In genomic region chr3:182484184-182484583, GRCh38 we compare ENCODE assay signal across 23 cellular contexts.
DNase-seq lines count a peak whose midpoint lies in the region; ATAC-seq and TF ChIP-seq lines count a peak whose summit lies in the region.
"Had no signal": no experiment of that assay in that cellular context is flagged by ENCODE, and none has a peak within 500 bp of the region (broad histone marks: within the 10 kb centered on the region; RNA-seq: fewer than 3 reads in every experiment).

No MANE protein-coding gene starts in this region.

- H3K36me3 Mint-ChIP-seq in type B pancreatic cell: peaks cover 3% of the 10 kb centered on the region
- H3K36me3 Mint-ChIP-seq: T-cell had no signal

- H2BK12ac ChIP-seq in neuronal stem cell (ENCODE audit: low read length): no peak overlapping the region

- peak overlapping the region; percentile 81 for H3K27ac Mint-ChIP-seq in type B pancreatic cell
- H3K27ac Mint-ChIP-seq: T-cell had no signal

- H3K14ac ChIP-seq in neuronal stem cell (ENCODE audit: low read length): no peak overlapping the region

- no peaks in the 10 kb centered on the region for H3K27me3 Mint-ChIP-seq in type B pancreatic cell

- peaks cover 4% of the 10 kb centered on the region for H3K9me3 Mint-ChIP-seq in type B pancreatic cell

- no peak overlapping the region for H3K4me3 Mint-ChIP-seq in type B pancreatic cell
- H3K4me3 Mint-ChIP-seq: T-cell had no signal

- H3K4me1 Mint-ChIP-seq in type B pancreatic cell (ENCODE audit: unreplicated experiment): peaks cover 58% of the 10 kb centered on the region
- H3K4me1 Mint-ChIP-seq: T-cell had no signal

- H3K9ac ChIP-seq in neuronal stem cell (ENCODE audit: low read depth, low read length, poor library complexity): no peak overlapping the region

- H2BK120ac ChIP-seq in neuronal stem cell (ENCODE audit: low read depth, low read length): no peak overlapping the region

- H4K91ac ChIP-seq in neuronal stem cell (ENCODE audit: low read depth, low read length, poor library complexity): no peak overlapping the region

- no peak overlapping the region for H3K18ac ChIP-seq in neuronal stem cell (ENCODE audit: low read length)

- peak; percentile 43 for DNase-seq in NCI-H146 (lab: John Stamatoyannopoulos, UW)
- no peak for DNase-seq in NCI-H146 treated with DMSO at 0.1 percent for 48 hours (lab: John Stamatoyannopoulos, UW; ENCODE audit: unreplicated experiment)
- DNase-seq in NCI-H2107 treated with DMSO at 0.1 percent for 48 hours (lab: John Stamatoyannopoulos, UW; ENCODE audit: unreplicated experiment): peak; percentile 92
- DNase-seq in NCI-H774 (lab: John Stamatoyannopoulos, UW): peak; percentile 43
- no peak for DNase-seq in type B pancreatic cell (ENCODE audit: extremely low spot score, unreplicated experiment)
- no peak for DNase-seq in HuH-7.5 (ENCODE audit: low spot score)
- DNase-seq in neuronal stem cell (ENCODE audit: low spot score): no peak
- DNase-seq: 8988T, ACHN, DMS153, NCI-H1048, NCI-H1417, NCI-H187, NCI-H524, NCI-H82, Right ventricle myocardium superior, RPMI8226, T-cell had no signal

- H3K4me2 ChIP-seq in neuronal stem cell (ENCODE audit: insufficient read depth, low read length, poor library complexity, severe bottlenecking): no peak overlapping the region

- no peak overlapping the region for H3K4ac ChIP-seq in neuronal stem cell (ENCODE audit: low read length)

- no peaks in the 10 kb centered on the region for H3K27me3 ChIP-seq in neuronal stem cell (ENCODE audit: control insufficient read depth in 3 of 3, insufficient read depth in 3 of 3, low read depth in 1 of 3, low read length in 3 of 3)
- H3K27me3 ChIP-seq: SJSA1 had no signal

- H3K4me3 ChIP-seq in neuronal stem cell (ENCODE audit: low read length in 2 of 2): no peak overlapping the region
- H3K4me3 ChIP-seq: K562, SJSA1 had no signal

- H3K36me3 ChIP-seq in neuronal stem cell (replicated peaks in 1 of 2; ENCODE audit: control insufficient read depth in 2 of 2, insufficient read depth in 2 of 2, low read length in 2 of 2): no peaks in the 10 kb centered on the region
- H3K36me3 ChIP-seq: SJSA1 had no signal

- no peak overlapping the region for H4K8ac ChIP-seq in neuronal stem cell (ENCODE audit: low read depth, low read length)

- H2BK15ac ChIP-seq in neuronal stem cell (ENCODE audit: low read length): no peak overlapping the region

- no CpG with 5 or more reads among the region's 2 CpGs for WGBS in neuronal stem cell (ENCODE audit: extremely low coverage in 2 of 2, insufficient read length in 2 of 2, insufficient replicate concordance in 1 of 2), 2 donors

- no peak for TF ChIP-seq CTCF in type B pancreatic cell (conservative IDR thresholded peaks at IDR 0.05)

- no peak overlapping the region for H2BK5ac ChIP-seq in neuronal stem cell (ENCODE audit: low read length)

- no peak overlapping the region for H2AK5ac ChIP-seq in neuronal stem cell (ENCODE audit: low read depth, low read length)

- H3K4me1 ChIP-seq in neuronal stem cell (ENCODE audit: control insufficient read depth in 2 of 2, insufficient read depth in 1 of 2, low read depth in 1 of 2, low read length in 2 of 2): peaks cover 0 to 6% of the 10 kb centered on the region in 2 donors

- no peaks in the 10 kb centered on the region for H3K79me1 ChIP-seq in neuronal stem cell (ENCODE audit: low read depth, low read length)

- no peak for ATAC-seq in GM18519 (IDR thresholded peaks at IDR 0.05; ENCODE audit: low FRiP score, unreplicated experiment)
- ATAC-seq: HCT116, HepG2, T-cell had no signal

- H2AFZ ChIP-seq in neuronal stem cell (ENCODE audit: low read length): no peak overlapping the region

- no peaks in the 10 kb centered on the region for H3K9me3 ChIP-seq in neuronal stem cell (replicated peaks in 1 of 2; ENCODE audit: control insufficient read depth in 2 of 2, insufficient read depth in 1 of 2, low read depth in 1 of 2, low read length in 2 of 2)
- H3K9me3 ChIP-seq: SJSA1 had no signal

- no peak overlapping the region for H3K23ac ChIP-seq in neuronal stem cell (ENCODE audit: low read depth, low read length, poor library complexity)

- H3K27ac ChIP-seq in neuronal stem cell (replicated peaks; ENCODE audit: low read length): no peak overlapping the region
- H3K27ac ChIP-seq: SJSA1 had no signal

Comparison
In these comparisons a context has a peak if more than half of its experiments do, and no peak if none do; other contexts are left out.
1. DNase-seq: peak in NCI-H146 (single experiment), NCI-H2107 treated with DMSO at 0.1 percent for 48 hours (single experiment) and NCI-H774 (single experiment); none in NCI-H146 treated with DMSO at 0.1 percent for 48 hours (single experiment), type B pancreatic cell (single experiment), HuH-7.5 (single experiment) and neuronal stem cell (single experiment).